Comparison of ENCODE assay signal across 19 cellular contexts in genomic region chr1:243979396-243979795, GRCh38.
A peak's percentile ranks its signal among the peaks of the same experiment; 100 is the strongest.
DNase-seq lines count a peak whose midpoint lies in the region; ATAC-seq, FAIRE-seq and TF ChIP-seq lines count a peak whose summit lies in the region.
"Had no signal": no experiment of that assay in that cellular context is flagged by ENCODE, and none has a peak within 500 bp of the region (broad histone marks: within the 10 kb centered on the region; RNA-seq: fewer than 3 reads in every experiment).

No MANE protein-coding gene starts in this region.

- intact Hi-C loops in posterior cingulate gyrus (cut with DNase I) = no loop called here

- H3K27me3 ChIP-seq in SK-N-SH (ENCODE audit: insufficient read depth) = no peaks in the 10 kb centered on the region
- H3K27me3 ChIP-seq in hepatocyte = peaks cover 9% of the 10 kb centered on the region

- H3K9me3 ChIP-seq in SK-N-SH = no peaks in the 10 kb centered on the region
- H3K9me3 ChIP-seq in hepatocyte (ENCODE audit: low read depth) = no peaks in the 10 kb centered on the region

- 91% methylated on average over 18 of the region's 18 CpGs for WGBS in SK-N-SH (ENCODE audit: low lambda C conversion rate)
- WGBS in hepatocyte (ENCODE audit: low lambda C conversion rate, missing lambda C conversion rate) = 95% methylated on average over 9 of the region's 18 CpGs

- CTCF ChIA-PET in SK-N-SH (lab: Yijun Ruan, JAX) = no interaction called here

- H3K36me3 ChIP-seq in SK-N-SH (replicated peaks in 1 of 2; ENCODE audit: control insufficient read depth in 1 of 2, insufficient read depth in 2 of 2, low read length in 1 of 2) = no peaks in the 10 kb centered on the region
- no peaks in the 10 kb centered on the region for H3K36me3 ChIP-seq in hepatocyte (replicated peaks; ENCODE audit: insufficient read depth, low read depth)

- peaks cover 0 to 3% of the 10 kb centered on the region in 2 experiments; a peak in 1 of 4 replicates for H3K4me1 ChIP-seq in SK-N-SH (ENCODE audit: control insufficient read depth in 1 of 2, insufficient read depth in 2 of 2, low read depth in 1 of 2, low read length in 1 of 2)
- H3K4me1 ChIP-seq in hepatocyte (ENCODE audit: insufficient read depth) = no peaks in the 10 kb centered on the region

- H2AFZ ChIP-seq in SK-N-SH (ENCODE audit: low read depth) = no peak overlapping the region
- no peak overlapping the region for H2AFZ ChIP-seq in hepatocyte

- peak; percentile 79 for FAIRE-seq in urothelium cell line (lab: Jason Lieb, UNC)

- no peak overlapping the region for H3K9ac ChIP-seq in SK-N-SH

- ATAC-seq in SK-N-SH treated with all-trans-retinoic acid at 6 μM for 48 hours = no peak
- ATAC-seq in activated CD4-positive, CD25-positive, alpha-beta regulatory T cell treated with anti-CD3 and anti-CD28 coated beads, Interleukin-2, amount 50 U/mL, for 24 hours = no peak

- no peaks in the 10 kb centered on the region for H3F3A ChIP-seq in SK-N-SH (replicated peaks; ENCODE audit: insufficient read depth)

- H3K79me2 ChIP-seq in SK-N-SH (ENCODE audit: insufficient read depth) = no peaks in the 10 kb centered on the region
- no peaks in the 10 kb centered on the region for H3K79me2 ChIP-seq in hepatocyte

- no peaks in the 10 kb centered on the region for H4K20me1 ChIP-seq in SK-N-SH (ENCODE audit: insufficient read depth)
- no peaks in the 10 kb centered on the region for H4K20me1 ChIP-seq in hepatocyte (ENCODE audit: insufficient read depth, poor library complexity, severe bottlenecking)

- H3K9me2 ChIP-seq in SK-N-SH = no peaks in the 10 kb centered on the region
- no peaks in the 10 kb centered on the region for H3K9me2 ChIP-seq in hepatocyte (replicated peaks; ENCODE audit: insufficient read depth)

- DNase-seq in SK-N-SH = peak; percentile 48
- DNase-seq in NCI-H69 (lab: John Stamatoyannopoulos, UW) = peak; percentile 27
- DNase-seq in hepatocyte (ENCODE audit: low spot score) = peak; percentile 49
- no peak for DNase-seq in urothelium cell line (ENCODE audit: low spot score)
- DNase-seq in posterior cingulate gyrus = no peak
- no peak for DNase-seq in hepatic stellate cell (ENCODE audit: low spot score)
- DNase-seq: DMS79 treated with DMSO at 0.1 percent for 48 hours, GDM1, H9, Karpas-422, MM.1S, NCI-H1105, NCI-H187 treated with DMSO at 0.1 percent for 48 hours, NCI-H2171, NCI-H82, SHP77 treated with DMSO at 0.1 percent for 48 hours had no signal

- H3K27ac ChIP-seq in SK-N-SH (ENCODE audit: low read depth in 2 of 2, low read length in 1 of 2) (no peak overlapping the region), hepatocyte (no peak overlapping the region)
- H3K27ac ChIP-seq: C4-2B had no signal

- TF ChIP-seq RAD21 in SK-N-SH (IDR thresholded peaks at IDR 0.05; ENCODE audit: low read length) = no peak

- no peak for TF ChIP-seq CTCF in SK-N-SH (IDR thresholded peaks at IDR 0.05)
- no peak for TF ChIP-seq CTCF in hepatocyte (IDR thresholded peaks at IDR 0.05; ENCODE audit: poor library complexity)

- H3K4me2 ChIP-seq in SK-N-SH (no peak overlapping the region), hepatocyte (no peak overlapping the region)

- no peak overlapping the region for H3K4me3 ChIP-seq in SK-N-SH (ENCODE audit: low read depth in 2 of 2, low read length in 1 of 2)
- no peak overlapping the region for H3K4me3 ChIP-seq in hepatocyte

- POLR2A ChIA-PET in SK-N-SH (lab: Yijun Ruan, JAX) = no interaction called here

- TF ChIP-seq EP300 in SK-N-SH (IDR thresholded peaks at IDR 0.05; ENCODE audit: borderline replicate concordance in 1 of 2, low read depth in 1 of 2, low read length in 1 of 2) = no peak

TF ChIP-seq in SK-N-SH, 30 proteins besides CTCF, POLR2A, EP300 and RAD21:
- TF ChIP-seq FOXM1 (IDR thresholded peaks at IDR 0.05; ENCODE audit: low read depth) = no peak
TF ChIP-seq in SK-N-SH: peak in this region for 0.

TF ChIP-seq in SK-N-SH treated with all-trans-retinoic acid at 6 μM for 48 hours, 23 proteins besides CTCF, POLR2A, EP300 and RAD21:
- TF ChIP-seq RARB (CRISPR knock-in tag; IDR thresholded peaks at IDR 0.05) (no peak), BACH2 (CRISPR knock-in tag; IDR thresholded peaks at IDR 0.05; ENCODE audit: borderline replicate concordance) (no peak), ZFP3 (CRISPR knock-in tag; IDR thresholded peaks at IDR 0.05) (no peak), ISL1 (CRISPR knock-in tag; IDR thresholded peaks at IDR 0.05) (no peak), TSHZ2 (CRISPR knock-in tag; IDR thresholded peaks at IDR 0.05) (no peak), CREB5 (CRISPR knock-in tag; IDR thresholded peaks at IDR 0.05; ENCODE audit: low read depth) (no peak), PPARA (CRISPR knock-in tag; IDR thresholded peaks at IDR 0.05; ENCODE audit: borderline replicate concordance) (no peak), ZNF70 (CRISPR knock-in tag; IDR thresholded peaks at IDR 0.05) (no peak), ZFP30 (CRISPR knock-in tag; IDR thresholded peaks at IDR 0.05) (no peak), OSR1 (CRISPR knock-in tag; IDR thresholded peaks at IDR 0.05) (no peak), POU6F1 (CRISPR knock-in tag; IDR thresholded peaks at IDR 0.05; ENCODE audit: borderline replicate concordance, low read depth) (no peak), GLIS3 (CRISPR knock-in tag; IDR thresholded peaks at IDR 0.05) (no peak), ZNF8 (CRISPR knock-in tag; IDR thresholded peaks at IDR 0.05) (no peak), ARNTL (CRISPR knock-in tag; IDR thresholded peaks at IDR 0.05; ENCODE audit: borderline replicate concordance, low read depth) (no peak), TOX (CRISPR knock-in tag; IDR thresholded peaks at IDR 0.05; ENCODE audit: borderline replicate concordance) (no peak), CSDC2 (CRISPR knock-in tag; IDR thresholded peaks at IDR 0.05) (no peak), ZC3H10 (CRISPR knock-in tag; IDR thresholded peaks at IDR 0.05) (no peak), SNAI2 (CRISPR knock-in tag; IDR thresholded peaks at IDR 0.05) (no peak)
TF ChIP-seq in SK-N-SH treated with all-trans-retinoic acid at 6 μM for 48 hours: peak in this region for 0.

Comparison
In these comparisons a context has a peak if more than half of its experiments do, and no peak if none do; other contexts are left out.
1. DNase-seq: peak in SK-N-SH (single experiment), NCI-H69 (single experiment) and hepatocyte (single experiment); none in urothelium cell line (single experiment), posterior cingulate gyrus (0 of 10) and hepatic stellate cell (single experiment).